9 cellular contexts compared by ENCODE assay signal in genomic region chr9:130714586-130715110, GRCh38. TPM values are rescaled to one million over a fixed set of nuclear protein-coding genes. Genes with fewer than 3 reads are reported as not detected.
A peak's percentile ranks its signal among the peaks of the same experiment; 100 is the strongest.
DNase-seq lines count a peak whose midpoint lies in the region; ATAC-seq and TF ChIP-seq lines count a peak whose summit lies in the region.
"Had no signal": no experiment of that assay in that cellular context is flagged by ENCODE, and none has a peak within 500 bp of the region (broad histone marks: within the 10 kb centered on the region; RNA-seq: fewer than 3 reads in every experiment).

No MANE protein-coding gene starts in this region.

- no peak for ATAC-seq in T-helper 17 cell

- no peak overlapping the region for H2AFZ ChIP-seq in smooth muscle cell (ENCODE audit: low read depth)

- H3K27me3 Mint-ChIP-seq in T-helper 17 cell: no peaks in the 10 kb centered on the region

- peaks cover 31% of the 10 kb centered on the region for H3K4me1 Mint-ChIP-seq in T-helper 17 cell

- H3K4me3 Mint-ChIP-seq in T-helper 17 cell: peak overlapping the region; percentile 94

- H3K79me2 ChIP-seq in smooth muscle cell (ENCODE audit: low read depth): peaks cover 67% of the 10 kb centered on the region

- H3K4me1 ChIP-seq in HAP-1: peaks cover 3% of the 10 kb centered on the region; the same call in 1 of the 2 replicates
- peaks cover 22% of the 10 kb centered on the region for H3K4me1 ChIP-seq in smooth muscle cell (ENCODE audit: low read depth)

- H3K27ac ChIP-seq in smooth muscle cell (ENCODE audit: low read depth): peak overlapping the region; percentile 21

- in situ Hi-C loops in HAP-1 (cut with MboI; ENCODE audit: low sequenced_read_pairs): no loop called here

- no peaks in the 10 kb centered on the region for H3F3A ChIP-seq in smooth muscle cell (ENCODE audit: low read depth)

- peak overlapping the region; percentile 91 for H3K9ac ChIP-seq in smooth muscle cell (ENCODE audit: low read depth)

- H3K9me3 ChIP-seq in HAP-1: no peaks in the 10 kb centered on the region
- no peaks in the 10 kb centered on the region for H3K9me3 ChIP-seq in T-helper 17 cell (ENCODE audit: control insufficient read depth, low read length, poor library complexity, severe bottlenecking)
- no peaks in the 10 kb centered on the region for H3K9me3 ChIP-seq in smooth muscle cell (replicated peaks; ENCODE audit: low read depth)

- no peaks in the 10 kb centered on the region for H3K36me3 Mint-ChIP-seq in T-helper 17 cell (ENCODE audit: low read depth)

- H4K20me1 ChIP-seq in smooth muscle cell (ENCODE audit: low read depth): peaks cover 53% of the 10 kb centered on the region

- H3K36me3 ChIP-seq in HAP-1 (replicated peaks) (no peaks in the 10 kb centered on the region), smooth muscle cell (ENCODE audit: low read depth) (no peaks in the 10 kb centered on the region)

- peak overlapping the region; percentile 96 for H3K4me3 ChIP-seq in HAP-1
- H3K4me3 ChIP-seq in fibroblast of villous mesenchyme (ENCODE audit: low read depth, low read length): peak overlapping the region; percentile 89
- H3K4me3 ChIP-seq in smooth muscle cell: peak overlapping the region; percentile 76

- no peak overlapping the region for H3K27ac Mint-ChIP-seq in T-helper 17 cell

- H3K4me2 ChIP-seq in smooth muscle cell: peak overlapping the region; percentile 98

- H3K27me3 ChIP-seq in HAP-1 (ENCODE audit: low read depth) (no peaks in the 10 kb centered on the region), smooth muscle cell (ENCODE audit: low read depth) (no peaks in the 10 kb centered on the region)

- 26% methylated on average over 7 of the region's 7 CpGs for WGBS in smooth muscle cell (ENCODE audit: low lambda C conversion rate)

- TF ChIP-seq CTCF in fibroblast of villous mesenchyme (IDR thresholded peaks at IDR 0.05; ENCODE audit: insufficient read depth, low read depth, low read length): no peak
- no peak for TF ChIP-seq CTCF in smooth muscle cell (IDR thresholded peaks at IDR 0.05; ENCODE audit: borderline replicate concordance, insufficient read depth, poor library complexity, severe bottlenecking)

- DNase-seq in HAP-1 (ENCODE audit: low spot score in 2 of 2) (peak in 1 of 2 experiments; percentile 29), T-helper 17 cell (no peak), fibroblast of villous mesenchyme (ENCODE audit: low read depth) (peak; percentile 64), smooth muscle cell (lab: John Stamatoyannopoulos, UW; ENCODE audit: unreplicated experiment) (no peak), RPMI8226 (no peak), NCI-H2081 (lab: John Stamatoyannopoulos, UW) (no peak), NCI-H146 treated with DMSO at 0.1 percent for 48 hours (lab: John Stamatoyannopoulos, UW; ENCODE audit: unreplicated experiment) (no peak)
- DNase-seq: stimulated activated naive CD4-positive, alpha-beta T cell treated with Interleukin-2 at 50 U/mL for 16 hours had no signal

RNA-seq across cellular contexts. Expression of gene EXOSC2, which starts 21.1 kb away (rescaled TPM):
- 10 to 100 TPM; 44.0 to 54.3 TPM for total RNA-seq in T-helper 17 cell
- total RNA-seq in fibroblast of villous mesenchyme: 19.3 and 32.8 TPM in 2 replicates
- total RNA-seq in smooth muscle cell: 12.1 and 14.7 TPM in 2 replicates
- 15.8 and 17.3 TPM in 2 replicates for polyA plus RNA-seq in smooth muscle cell

RNA-seq across cellular contexts. Expression of gene PRDM12, which starts 50.3 kb away (rescaled TPM):
- total RNA-seq in T-helper 17 cell (not detected), fibroblast of villous mesenchyme (not detected in 2 replicates), smooth muscle cell (not detected in 2 replicates)
- 0.12 TPM in 1 of 2 replicates, not detected in the other for polyA plus RNA-seq in smooth muscle cell
- total RNA-seq: SK-MEL-5 had no signal
